ENCODE assay signal across 8 cellular contexts in the genomic region with DNA sequence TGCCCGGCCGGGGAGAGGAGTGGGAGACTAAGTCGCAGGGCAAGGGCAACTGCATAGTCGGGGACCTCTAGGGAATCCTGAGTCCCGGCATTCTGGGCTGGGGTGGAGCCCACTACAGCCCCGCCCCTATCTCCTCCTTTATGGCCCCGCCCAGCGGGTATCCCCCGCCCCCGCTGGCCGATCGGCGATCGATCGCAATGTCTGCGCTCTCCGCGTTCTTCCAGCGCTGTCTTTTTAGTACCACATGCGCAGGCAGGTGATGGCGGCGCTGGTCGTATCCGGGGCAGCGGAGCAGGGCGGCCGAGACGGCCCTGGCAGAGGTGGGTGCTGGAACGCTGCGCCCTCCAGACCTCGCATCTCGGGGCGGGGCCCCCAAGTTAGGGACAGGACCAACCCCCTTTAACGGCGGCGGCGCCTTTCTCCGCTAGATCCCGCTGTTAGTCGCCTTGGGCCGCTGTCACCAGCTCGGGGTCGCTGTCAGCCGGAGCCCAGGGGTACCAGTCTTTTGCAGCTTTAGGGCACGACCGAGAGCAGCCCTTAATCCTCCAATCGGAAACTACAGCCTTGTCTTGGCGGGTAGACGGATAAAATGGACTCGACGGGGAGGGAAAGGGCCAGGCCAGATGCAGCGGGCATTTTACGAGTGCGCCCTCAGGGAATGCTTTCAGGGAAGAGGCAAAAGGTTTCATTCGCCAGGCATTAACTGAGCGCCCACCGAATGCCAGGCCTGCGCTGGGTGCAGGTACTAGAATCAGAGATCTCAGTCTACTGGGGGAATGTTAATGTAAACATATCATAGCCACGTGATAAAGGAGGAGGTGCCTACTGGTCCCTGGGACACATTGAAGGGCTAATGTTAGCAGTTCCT. TPM values are rescaled to one million over a fixed set of nuclear protein-coding genes. Genes with fewer than 3 reads are reported as not detected.
A peak's percentile ranks its signal among the peaks of the same experiment; 100 is the strongest.
DNase-seq lines count a peak whose midpoint lies in the region; ATAC-seq and TF ChIP-seq lines count a peak whose summit lies in the region.

Gene DPH1 (plus strand): TSS at position 243 of the 868 bp plus-strand sequence. CDS start 17 bp downstream, at position 260.

- H3K36me3 ChIP-seq in liver (ENCODE audit: control insufficient read depth in 4 of 4, insufficient read depth in 3 of 4, low read depth in 1 of 4, low read length in 3 of 4): peaks cover 0 to 4% (median 0%) of the 10 kb centered on the region in 4 donors

- no peaks in the 10 kb centered on the region for H3K27me3 ChIP-seq in liver (ENCODE audit: control insufficient read depth in 4 of 4, insufficient read depth in 4 of 4, low read length in 3 of 4)

- peak within 1 kb of the TSS; percentile 51 to 87 for H3K9ac ChIP-seq in liver (ENCODE audit: low read depth in 1 of 2, low read length in 2 of 2)

- 2% methylated on average over 59 of the region's 59 CpGs for WGBS in liver

- TF ChIP-seq RAD21 in liver (IDR thresholded peaks at IDR 0.05): peak in 1 of 2 donors; percentile 62

- TF ChIP-seq CTCF in AG09309 (IDR thresholded peaks at IDR 0.05; ENCODE audit: control insufficient read depth, insufficient read depth, low read depth, low read length, missing control alignments) (no peak), liver (IDR thresholded peaks at IDR 0.05; ENCODE audit: low read depth, low read length, missing input control) (no peak)

- peaks cover 2 to 33% (median 21%) of the 10 kb centered on the region in 4 donors for H3K4me1 ChIP-seq in liver (ENCODE audit: control insufficient read depth in 4 of 4, insufficient read depth in 4 of 4, low read length in 3 of 4)

- peak; percentile 75 for DNase-seq in AG09309 (ENCODE audit: low read depth)
- peak; percentile 91 for DNase-seq in NCI-H748 treated with DMSO at 0.1 percent for 48 hours (lab: John Stamatoyannopoulos, UW)
- peak; percentile 66 to 84 for DNase-seq in activated CD4-positive, alpha-beta T cell treated with anti-CD3 and anti-CD28 coated beads, Interleukin-2, amount 50 U/mL, for 24 hours (ENCODE audit: low read depth in 1 of 2, low spot score in 1 of 2)
- peak; percentile 85 to 95 for DNase-seq in dermis microvascular lymphatic vessel endothelial cell (ENCODE audit: low read depth in 2 of 2)
- DNase-seq in stimulated activated CD4-positive, alpha-beta T cell treated with anti-CD3 and anti-CD28 coated beads, Interleukin-4, amount 100 ng/mL, for 24 hours: peak; percentile 88

- H3K9me3 ChIP-seq in liver (ENCODE audit: control insufficient read depth in 4 of 4, low read length in 3 of 4): no peaks in the 10 kb centered on the region

- H3K27ac ChIP-seq in liver (ENCODE audit: low read depth in 1 of 2, low read length in 2 of 2): peak within 1 kb of the TSS; percentile 60 to 77

- H3K4me3 ChIP-seq in AG09309 (ENCODE audit: control insufficient read depth, low read depth, low read length): peak within 1 kb of the TSS; percentile 94
- peak within 1 kb of the TSS; percentile 71 to 93 (median 89) for H3K4me3 ChIP-seq in liver (ENCODE audit: low read depth in 1 of 3, low read length in 3 of 3)

- peak; percentile 77 for ATAC-seq in GM19035 (IDR thresholded peaks at IDR 0.05; ENCODE audit: unreplicated experiment)
- peak; percentile 65 for ATAC-seq in HG03442 (IDR thresholded peaks at IDR 0.05; ENCODE audit: unreplicated experiment)

TF ChIP-seq in liver, 16 proteins besides CTCF, POLR2A, EP300 and RAD21:
- TF ChIP-seq, protein P1, sequence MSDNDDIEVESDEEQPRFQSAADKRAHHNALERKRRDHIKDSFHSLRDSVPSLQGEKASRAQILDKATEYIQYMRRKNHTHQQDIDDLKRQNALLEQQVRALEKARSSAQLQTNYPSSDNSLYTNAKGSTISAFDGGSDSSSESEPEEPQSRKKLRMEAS (IDR thresholded peaks at IDR 0.05): peak; percentile 98
- peak; percentile 73 for TF ChIP-seq SP1 (IDR thresholded peaks at IDR 0.05)
- no peak for TF ChIP-seq FOXA2 (IDR thresholded peaks at IDR 0.05)
- TF ChIP-seq ATF3 (IDR thresholded peaks at IDR 0.05): no peak
- TF ChIP-seq EGR1 (IDR thresholded peaks at IDR 0.05; ENCODE audit: low read depth in 2 of 2): peak; percentile 96 to 97
- TF ChIP-seq GABPA (IDR thresholded peaks at IDR 0.05 in 1 of 2, conservative IDR thresholded peaks at IDR 0.05 in 1 of 2): peak in 1 of 2 donors; percentile 63
- no peak for TF ChIP-seq JUND (IDR thresholded peaks at IDR 0.05)
- no peak for TF ChIP-seq NR2F2 (IDR thresholded peaks at IDR 0.05)
- peak; percentile 97 for TF ChIP-seq YY1 (IDR thresholded peaks at IDR 0.05)
- TF ChIP-seq HNF4A (conservative IDR thresholded peaks at IDR 0.05): peak in 1 of 2 donors; percentile 35
- peak; percentile 25 for TF ChIP-seq FOXA1 (IDR thresholded peaks at IDR 0.05)
- TF ChIP-seq TAF1 (conservative IDR thresholded peaks at IDR 0.05): peak; percentile 17
- no peak for TF ChIP-seq HNF4G (IDR thresholded peaks at IDR 0.05)
- TF ChIP-seq RXRA (IDR thresholded peaks at IDR 0.05): peak in 1 of 2 donors; percentile 49
- TF ChIP-seq REST (IDR thresholded peaks at IDR 0.05): peak; percentile 58
- no peak for TF ChIP-seq ZBTB33 (IDR thresholded peaks at IDR 0.05)

RNA-seq across cellular contexts. Expression of gene DPH1, which starts in this region (rescaled TPM):
- total RNA-seq in dermis microvascular lymphatic vessel endothelial cell (9.9 and 13.5 TPM in 2 replicates), liver (10 to 100 TPM in 1 of 2 donors, 1 to 10 TPM in 1; 9.8 to 24.6 TPM)
- 10 to 100 TPM; 17.5 to 21.2 TPM for polyA plus RNA-seq in liver

Comparison
In these comparisons a context has a peak if more than half of its experiments do, and no peak if none do; other contexts are left out.
1. Peak in every context shown above with its lines: DNase-seq, ATAC-seq, H3K4me3 ChIP-seq and H3K27ac ChIP-seq.